22 cellular contexts compared by ENCODE assay signal in genomic region chr3:71231680-71232079, GRCh38.
DNase-seq lines count a peak whose midpoint lies in the region; ATAC-seq lines count a peak whose summit lies in the region.
"Had no signal": no experiment of that assay in that cellular context is flagged by ENCODE, and none has a peak within 500 bp of the region (broad histone marks: within the 10 kb centered on the region; RNA-seq: fewer than 3 reads in every experiment).

No MANE protein-coding gene starts in this region.

- no peak overlapping the region for H3K4me3 ChIP-seq in Karpas-422 (ENCODE audit: low read length)
- no peak overlapping the region for H3K4me3 ChIP-seq in SJCRH30

- H3K79me2 ChIP-seq in Karpas-422 (ENCODE audit: low read length) = peaks cover 99% of the 10 kb centered on the region

- no peak for DNase-seq in activated naive CD4-positive, alpha-beta T cell treated with anti-CD3 and anti-CD28 coated beads, Interleukin-2, amount 50 U/mL, for 72 hours (ENCODE audit: low spot score in 2 of 2)
- no peak for DNase-seq in activated naive CD4-positive, alpha-beta T cell treated with Interleukin-2 at 50 U/mL for 16 hours
- DNase-seq in Karpas-422 (no peak), SJCRH30 (no peak), DMS79 (lab: John Stamatoyannopoulos, UW) (no peak), SKM-1 (lab: John Stamatoyannopoulos, UW; ENCODE audit: unreplicated experiment) (no peak)
- DNase-seq in activated naive CD8-positive, alpha-beta T cell treated with anti-CD3 and anti-CD28 coated beads, Interleukin-2, amount 50 U/mL, for 24 hours = no peak
- DNase-seq: AML-193, DMS153, GF-D8, HCEC 1CT, KBM-7, MV-4-11, NCI-H1694 treated with DMSO at 0.1 percent for 48 hours, NCI-H226, NCI-H524, NCI-H82, PC-3, SIG-M5 had no signal

- H3K27ac ChIP-seq in Karpas-422 (ENCODE audit: low read length) (peak overlapping the region; percentile 52), SJCRH30 (no peak overlapping the region)
- H3K27ac ChIP-seq: RWPE1 had no signal

- no peak overlapping the region for H3K4me2 ChIP-seq in Karpas-422 (ENCODE audit: low read depth, low read length, poor library complexity, severe bottlenecking)

- no peaks in the 10 kb centered on the region for H3K9me3 Mint-ChIP-seq in activated naive CD4-positive, alpha-beta T cell treated with anti-CD3 and anti-CD28 coated beads, Interleukin-2, amount 50 U/mL, for 72 hours
- H3K9me3 Mint-ChIP-seq in activated naive CD8-positive, alpha-beta T cell treated with anti-CD3 and anti-CD28 coated beads, Interleukin-2, amount 50 U/mL, for 24 hours = no peaks in the 10 kb centered on the region
- H3K9me3 Mint-ChIP-seq in stimulated activated memory B cell treated with anti-CD40 and anti-IgM and Interleukin-4, amounts not matched to agents 10 μg/mL and 1 μg/mL and 100 μg/mL, for 72 hours = peaks cover 3% of the 10 kb centered on the region
- H3K9me3 Mint-ChIP-seq: CD14-positive monocyte had no signal

- peaks cover 85% of the 10 kb centered on the region for H3K4me1 Mint-ChIP-seq in activated naive CD8-positive, alpha-beta T cell treated with anti-CD3 and anti-CD28 coated beads, Interleukin-2, amount 50 U/mL, for 24 hours
- H3K4me1 Mint-ChIP-seq in stimulated activated memory B cell treated with anti-CD40 and anti-IgM and Interleukin-4, amounts not matched to agents 10 μg/mL and 1 μg/mL and 100 μg/mL, for 72 hours = peaks cover 44% of the 10 kb centered on the region

- no peak for ATAC-seq in activated naive CD4-positive, alpha-beta T cell treated with anti-CD3 and anti-CD28 coated beads, Interleukin-2, amount 50 U/mL, for 72 hours
- no peak for ATAC-seq in activated naive CD8-positive, alpha-beta T cell treated with anti-CD3 and anti-CD28 coated beads, Interleukin-2, amount 50 U/mL, for 24 hours
- ATAC-seq in stimulated activated memory B cell treated with anti-CD40 and anti-IgM and Interleukin-4, amounts not matched to agents 10 μg/mL and 1 μg/mL and 100 μg/mL, for 72 hours = no peak
- ATAC-seq: PC-3 had no signal

- no peak overlapping the region for H2AFZ ChIP-seq in Karpas-422 (ENCODE audit: low read length)

- no peaks in the 10 kb centered on the region for H3K9me2 ChIP-seq in Karpas-422 (replicated peaks; ENCODE audit: insufficient read depth, low read length)

- peaks cover 5% of the 10 kb centered on the region; the same call in 1 of the 2 replicates for H4K20me1 ChIP-seq in Karpas-422 (ENCODE audit: insufficient read depth, low read depth, low read length)

- peaks cover 43% of the 10 kb centered on the region; the same call in 1 of the 2 replicates for H3K36me3 ChIP-seq in Karpas-422 (ENCODE audit: insufficient read depth, low read length)
- no peaks in the 10 kb centered on the region for H3K36me3 ChIP-seq in SJCRH30

- H3K4me1 ChIP-seq in Karpas-422 (ENCODE audit: low read length) (peaks cover 87% of the 10 kb centered on the region), SJCRH30 (no peaks in the 10 kb centered on the region)

- H3K36me3 Mint-ChIP-seq in activated naive CD4-positive, alpha-beta T cell treated with anti-CD3 and anti-CD28 coated beads, Interleukin-2, amount 50 U/mL, for 72 hours = peaks cover 19 to 25% of the 10 kb centered on the region in 2 donors
- H3K36me3 Mint-ChIP-seq in activated naive CD8-positive, alpha-beta T cell treated with anti-CD3 and anti-CD28 coated beads, Interleukin-2, amount 50 U/mL, for 24 hours (ENCODE audit: low read depth) = peaks cover 37% of the 10 kb centered on the region
- peaks cover 32% of the 10 kb centered on the region for H3K36me3 Mint-ChIP-seq in stimulated activated memory B cell treated with anti-CD40 and anti-IgM and Interleukin-4, amounts not matched to agents 10 μg/mL and 1 μg/mL and 100 μg/mL, for 72 hours

- H3K27ac Mint-ChIP-seq in activated naive CD4-positive, alpha-beta T cell treated with anti-CD3 and anti-CD28 coated beads, Interleukin-2, amount 50 U/mL, for 72 hours = peak overlapping the region; percentile 80 to 84
- peak overlapping the region; percentile 98 for H3K27ac Mint-ChIP-seq in activated naive CD8-positive, alpha-beta T cell treated with anti-CD3 and anti-CD28 coated beads, Interleukin-2, amount 50 U/mL, for 24 hours
- H3K27ac Mint-ChIP-seq in stimulated activated memory B cell treated with anti-CD40 and anti-IgM and Interleukin-4, amounts not matched to agents 10 μg/mL and 1 μg/mL and 100 μg/mL, for 72 hours = peak overlapping the region; percentile 76
- H3K27ac Mint-ChIP-seq: CD14-positive monocyte had no signal

- H3K27me3 Mint-ChIP-seq in activated naive CD8-positive, alpha-beta T cell treated with anti-CD3 and anti-CD28 coated beads, Interleukin-2, amount 50 U/mL, for 24 hours = peaks cover 3% of the 10 kb centered on the region
- no peaks in the 10 kb centered on the region for H3K27me3 Mint-ChIP-seq in stimulated activated memory B cell treated with anti-CD40 and anti-IgM and Interleukin-4, amounts not matched to agents 10 μg/mL and 1 μg/mL and 100 μg/mL, for 72 hours

- no peak overlapping the region for H3K4me3 Mint-ChIP-seq in activated naive CD8-positive, alpha-beta T cell treated with anti-CD3 and anti-CD28 coated beads, Interleukin-2, amount 50 U/mL, for 24 hours
- H3K4me3 Mint-ChIP-seq in stimulated activated memory B cell treated with anti-CD40 and anti-IgM and Interleukin-4, amounts not matched to agents 10 μg/mL and 1 μg/mL and 100 μg/mL, for 72 hours = no peak overlapping the region
- H3K4me3 Mint-ChIP-seq: CD14-positive monocyte had no signal

- H3K27me3 ChIP-seq in Karpas-422 (ENCODE audit: low read length) = no peaks in the 10 kb centered on the region
- no peaks in the 10 kb centered on the region for H3K27me3 ChIP-seq in SJCRH30

- H3K9me3 ChIP-seq in Karpas-422 (ENCODE audit: low read length) = no peaks in the 10 kb centered on the region
- H3K9me3 ChIP-seq in SJCRH30 (replicated peaks) = no peaks in the 10 kb centered on the region

- H3K9ac ChIP-seq in Karpas-422 (ENCODE audit: low read length) = no peak overlapping the region
